Comparison of ENCODE assay signal across 8 cellular contexts in genomic region chr12:111684485-111685147, GRCh38. TPM values are rescaled to one million over a fixed set of nuclear protein-coding genes. Genes with fewer than 3 reads are reported as not detected.
DNase-seq lines count a peak whose midpoint lies in the region; ATAC-seq and TF ChIP-seq lines count a peak whose summit lies in the region.
"Not testable (repeated sequence)": the region's sequence is repeated elsewhere in the genome, so short reads cannot be mapped to it uniquely, and the experiment has no call there.

No MANE protein-coding gene starts in this region.

- H3K79me2 ChIP-seq in hepatocyte, result peaks cover 43% of the 10 kb centered on the region
- peaks cover 27% of the 10 kb centered on the region for H3K79me2 ChIP-seq in smooth muscle cell (ENCODE audit: low read depth)

- H4K20me1 ChIP-seq in hepatocyte (ENCODE audit: insufficient read depth, poor library complexity, severe bottlenecking); smooth muscle cell (ENCODE audit: low read depth): not testable (repeated sequence)

- not testable (repeated sequence) for H3K27me3 ChIP-seq in AG04450 (ENCODE audit: control insufficient read depth, insufficient read depth, low read length); RWPE2 (ENCODE audit: insufficient read depth, poor library complexity, severe bottlenecking); ectodermal cell (ENCODE audit: control insufficient read depth, insufficient read depth, low read length, poor library complexity, severe bottlenecking); hepatocyte; naive thymus-derived CD4-positive, alpha-beta T cell (ENCODE audit: control insufficient read depth in 2 of 2, insufficient read depth in 2 of 2, low read length in 2 of 2); smooth muscle cell (ENCODE audit: low read depth)

- peak overlapping the region; percentile 99 to 100 for H3K27ac Mint-ChIP-seq in activated naive CD4-positive, alpha-beta T cell treated with anti-CD3 and anti-CD28 coated beads, Interleukin-2, amount 50 U/mL, for 72 hours
- peak overlapping the region; percentile 90 to 98 (median 96) for H3K27ac Mint-ChIP-seq in naive thymus-derived CD4-positive, alpha-beta T cell

- H3K9me3 ChIP-seq in AG04450 (ENCODE audit: control insufficient read depth, insufficient read depth, low read length); HEK293 (ENCODE audit: control insufficient read depth, insufficient read depth, low read depth, low read length); RWPE2 (ENCODE audit: severe bottlenecking); ectodermal cell (ENCODE audit: control insufficient read depth, low read length); hepatocyte (ENCODE audit: low read depth); naive thymus-derived CD4-positive, alpha-beta T cell (ENCODE audit: control insufficient read depth in 2 of 3, low read length in 3 of 3); smooth muscle cell (replicated peaks; ENCODE audit: low read depth): not testable (repeated sequence)

- intact Hi-C loops in naive thymus-derived CD4-positive, alpha-beta T cell (cut with micrococcal nuclease), result loop anchor here (1.0 to 10.0 kb wide), 7 partner anchors 86 to 730 kb away; partner anchors contain the start of genes ATXN2 (in 1 of the 2), ERP29 (in 1 of the 2), HECTD4 (in 1 of the 2) and MAPKAPK5 (in 1 of the 2)

- H3K4me1 ChIP-seq in HEK293 (ENCODE audit: control insufficient read depth, insufficient read depth, low read length); RWPE2 (ENCODE audit: insufficient read depth, poor library complexity, severe bottlenecking); ectodermal cell (ENCODE audit: control insufficient read depth, insufficient read depth, low read length): not testable (repeated sequence)
- H3K4me1 ChIP-seq in hepatocyte (ENCODE audit: insufficient read depth) (peaks cover 22% of the 10 kb centered on the region), smooth muscle cell (ENCODE audit: low read depth) (peaks cover 19% of the 10 kb centered on the region)
- peaks cover 17 to 18% of the 10 kb centered on the region in 2 donors for H3K4me1 ChIP-seq in naive thymus-derived CD4-positive, alpha-beta T cell (ENCODE audit: control insufficient read depth in 2 of 2, insufficient read depth in 2 of 2, low read length in 2 of 2)

- not testable (repeated sequence) for H3K9me3 Mint-ChIP-seq in activated naive CD4-positive, alpha-beta T cell treated with anti-CD3 and anti-CD28 coated beads, Interleukin-2, amount 50 U/mL, for 72 hours; naive thymus-derived CD4-positive, alpha-beta T cell

- POLR2A ChIA-PET in AG04450 (lab: Yijun Ruan, JAX), result interaction anchor here (0.6 to 1.5 kb wide), 2 partner anchors 41 to 196 kb away, joined by 3 to 4 read pairs; no protein-coding TSS in a partner anchor
- POLR2A ChIA-PET in HEK293 (lab: Yijun Ruan, JAX), result interaction anchor here (1.3 kb wide), 1 partner anchor 10 kb away, joined by 4 read pairs; no protein-coding TSS in a partner anchor
- POLR2A ChIA-PET in naive thymus-derived CD4-positive, alpha-beta T cell (lab: Charles Lee), result interaction anchor here (0.5 to 1.4 kb wide), 2 partner anchors 12 to 318 kb away, joined by 3 to 4 read pairs; no protein-coding TSS in a partner anchor

- H3K9me2 ChIP-seq in hepatocyte (replicated peaks; ENCODE audit: insufficient read depth), result not testable (repeated sequence)

- not testable (repeated sequence) for DNase-seq in AG04450 (ENCODE audit: low read depth, low spot score); RWPE2 (ENCODE audit: low spot score); activated naive CD4-positive, alpha-beta T cell treated with anti-CD3 and anti-CD28 coated beads, Interleukin-2, amount 50 U/mL, for 72 hours (ENCODE audit: low spot score in 2 of 2); hepatocyte (ENCODE audit: low spot score); naive thymus-derived CD4-positive, alpha-beta T cell; smooth muscle cell (lab: John Stamatoyannopoulos, UW; ENCODE audit: unreplicated experiment)

- not testable (repeated sequence) for ATAC-seq in RWPE2 (ENCODE audit: low read depth); activated naive CD4-positive, alpha-beta T cell treated with anti-CD3 and anti-CD28 coated beads, Interleukin-2, amount 50 U/mL, for 72 hours; naive thymus-derived CD4-positive, alpha-beta T cell

- H3K36me3 ChIP-seq in HEK293 (ENCODE audit: control insufficient read depth in 2 of 2, insufficient read depth in 1 of 2, low read length in 2 of 2) (peaks cover 29 to 36% of the 10 kb centered on the region in 2 experiments), RWPE2 (ENCODE audit: low read depth) (peaks cover 22% of the 10 kb centered on the region), ectodermal cell (ENCODE audit: control insufficient read depth, insufficient read depth, low read length) (peaks cover 18% of the 10 kb centered on the region)
- H3K36me3 ChIP-seq in hepatocyte (replicated peaks; ENCODE audit: insufficient read depth, low read depth); smooth muscle cell (ENCODE audit: low read depth): not testable (repeated sequence)
- peaks cover 0 to 36% (median 7%) of the 10 kb centered on the region in 3 experiments for H3K36me3 ChIP-seq in naive thymus-derived CD4-positive, alpha-beta T cell (ENCODE audit: control insufficient read depth in 2 of 3, insufficient read depth in 3 of 3, low read length in 3 of 3)

- H3K27ac ChIP-seq in AG04450 (ENCODE audit: low read depth, low read length); HEK293 (ENCODE audit: extremely low read depth, low read depth, low read length); RWPE2 (ENCODE audit: poor library complexity, severe bottlenecking); ectodermal cell (ENCODE audit: insufficient read depth, low read depth, low read length, poor library complexity, severe bottlenecking): not testable (repeated sequence)
- H3K27ac ChIP-seq in hepatocyte (peak overlapping the region; percentile 81), smooth muscle cell (ENCODE audit: low read depth) (peak overlapping the region; percentile 85)
- peak overlapping the region; percentile 83 for H3K27ac ChIP-seq in naive thymus-derived CD4-positive, alpha-beta T cell (ENCODE audit: low read depth, low read length)

- H3K4me3 ChIP-seq in AG04450 (ENCODE audit: low read depth, low read length) (peak overlapping the region; percentile 76), HEK293 (ENCODE audit: low read depth, low read length) (peak overlapping the region; percentile 48), RWPE2 (ENCODE audit: severe bottlenecking) (peak overlapping the region; percentile 83), ectodermal cell (ENCODE audit: insufficient read depth, low read depth, low read length) (peak overlapping the region; percentile 89), hepatocyte (peak overlapping the region; percentile 76), smooth muscle cell (peak overlapping the region; percentile 85)
- peak overlapping the region; percentile 90 for H3K4me3 ChIP-seq in naive thymus-derived CD4-positive, alpha-beta T cell (ENCODE audit: low read length)

- H3K36me3 Mint-ChIP-seq in activated naive CD4-positive, alpha-beta T cell treated with anti-CD3 and anti-CD28 coated beads, Interleukin-2, amount 50 U/mL, for 72 hours, result peaks cover 14 to 17% of the 10 kb centered on the region in 2 donors
- peaks cover 0 to 20% (median 13%) of the 10 kb centered on the region in 5 donors for H3K36me3 Mint-ChIP-seq in naive thymus-derived CD4-positive, alpha-beta T cell

- not testable (repeated sequence) for H3F3A ChIP-seq in smooth muscle cell (ENCODE audit: low read depth)

- CTCF ChIA-PET in AG04450 (lab: Charles Lee) (interaction anchor here (0.7 to 1.7 kb wide), 4 partner anchors 11 to 288 kb away, joined by 3 to 5 read pairs (median 3); no protein-coding TSS in a partner anchor), HEK293 (lab: Yijun Ruan, JAX) (interaction anchor here (0.9 kb wide), 1 partner anchor 288 kb away, joined by 3 read pairs; no protein-coding TSS in a partner anchor)
- CTCF ChIA-PET in naive thymus-derived CD4-positive, alpha-beta T cell (lab: Charles Lee), result not testable (repeated sequence)

- peaks cover 21 to 52% (median 44%) of the 10 kb centered on the region in 7 donors for H3K4me1 Mint-ChIP-seq in naive thymus-derived CD4-positive, alpha-beta T cell

- TF ChIP-seq CTCF in AG04450 (IDR thresholded peaks at IDR 0.05; ENCODE audit: low read depth, low read length); HEK293 (tag by site-specific recombination; IDR thresholded peaks at IDR 0.05); RWPE2 (IDR thresholded peaks at IDR 0.05; ENCODE audit: poor library complexity, severe bottlenecking); hepatocyte (IDR thresholded peaks at IDR 0.05; ENCODE audit: poor library complexity); smooth muscle cell (IDR thresholded peaks at IDR 0.05; ENCODE audit: borderline replicate concordance, insufficient read depth, poor library complexity, severe bottlenecking): not testable (repeated sequence)

- 87 to 91% methylated on average over 13 of the region's 13 CpGs for WGBS in ectodermal cell, 2 experiments
- WGBS in hepatocyte (ENCODE audit: low lambda C conversion rate, missing lambda C conversion rate), result 86% methylated on average over 13 of the region's 13 CpGs
- whole genome bisulfite sequencing in smooth muscle cell (ENCODE audit: low lambda C conversion rate), result 89% methylated on average over 13 of the region's 13 CpGs

- H2AFZ ChIP-seq in hepatocyte, result not testable (repeated sequence)
- H2AFZ ChIP-seq in smooth muscle cell (ENCODE audit: low read depth), result peak overlapping the region; percentile 29

- H3K9ac ChIP-seq in smooth muscle cell (ENCODE audit: low read depth), result peak overlapping the region; percentile 97

- H3K27me3 Mint-ChIP-seq in naive thymus-derived CD4-positive, alpha-beta T cell, result not testable (repeated sequence)

- H3K4me2 ChIP-seq in hepatocyte (peak overlapping the region; percentile 89), smooth muscle cell (peak overlapping the region; percentile 98)

- peak overlapping the region; percentile 90 to 98 (median 96) for H3K4me3 Mint-ChIP-seq in naive thymus-derived CD4-positive, alpha-beta T cell

RNA-seq across cellular contexts. Expression of gene BRAP, which starts 1.1 kb away (rescaled TPM):
- 18.8 and 24.4 TPM in 2 replicates for polyA plus RNA-seq in AG04450 (2011; rRNA removed)
- polyA minus RNA-seq in AG04450 (2011; rRNA and poly(A)+ RNA removed), result 31.5 and 37.4 TPM in 2 replicates
- 10 to 100 TPM; 17.1 to 18.8 TPM for total RNA-seq in activated naive CD4-positive, alpha-beta T cell treated with anti-CD3 and anti-CD28 coated beads, Interleukin-2, amount 50 U/mL, for 72 hours
- polyA plus RNA-seq in ectodermal cell (2013, experiment 1 of 4), result 19.2 TPM
- 23.3 TPM for polyA plus RNA-seq in ectodermal cell (2013, experiment 2 of 4)
- polyA plus RNA-seq in ectodermal cell (2013, experiment 3 of 4), result 18.4 TPM
- 22.3 TPM for polyA plus RNA-seq in ectodermal cell (2013, experiment 4 of 4)
- 13.9 and 15.8 TPM in 2 replicates for total RNA-seq in hepatocyte
- 16.8 and 19.7 TPM in 2 replicates for polyA plus RNA-seq in hepatocyte
- 10 to 100 TPM; 19.5 to 25.5 (median 23.0) TPM for total RNA-seq in naive thymus-derived CD4-positive, alpha-beta T cell
- polyA plus RNA-seq in naive thymus-derived CD4-positive, alpha-beta T cell, result 10 to 100 TPM; 19.4 to 27.3 TPM
- 17.7 and 18.8 TPM in 2 replicates for total RNA-seq in smooth muscle cell
- 16.4 and 20.4 TPM in 2 replicates for polyA plus RNA-seq in smooth muscle cell

RNA-seq across cellular contexts. Expression of gene ACAD10, which starts 1.2 kb away (rescaled TPM):
- polyA plus RNA-seq in AG04450 (2011; rRNA removed) (17.0 and 18.8 TPM in 2 replicates), hepatocyte (20.7 and 24.2 TPM in 2 replicates), smooth muscle cell (13.4 and 16.6 TPM in 2 replicates)
- polyA minus RNA-seq in AG04450 (2011; rRNA and poly(A)+ RNA removed), result 21.9 and 24.0 TPM in 2 replicates
- total RNA-seq in activated naive CD4-positive, alpha-beta T cell treated with anti-CD3 and anti-CD28 coated beads, Interleukin-2, amount 50 U/mL, for 72 hours, result 10 to 100 TPM; 23.3 to 31.4 TPM
- 36.6 TPM for polyA plus RNA-seq in ectodermal cell (2013, experiment 1 of 4)
- polyA plus RNA-seq in ectodermal cell (2013, experiment 2 of 4), result 41.0 TPM
- polyA plus RNA-seq in ectodermal cell (2013, experiment 3 of 4), result 34.5 TPM
- polyA plus RNA-seq in ectodermal cell (2013, experiment 4 of 4), result 36.6 TPM
- total RNA-seq in hepatocyte (21.5 and 32.5 TPM in 2 replicates), smooth muscle cell (14.9 and 15.0 TPM in 2 replicates)
- 10 to 100 TPM; 28.4 to 65.3 (median 36.0) TPM for total RNA-seq in naive thymus-derived CD4-positive, alpha-beta T cell
- polyA plus RNA-seq in naive thymus-derived CD4-positive, alpha-beta T cell, result 10 to 100 TPM; 10.4 to 18.2 TPM
